In the genomic region with DNA sequence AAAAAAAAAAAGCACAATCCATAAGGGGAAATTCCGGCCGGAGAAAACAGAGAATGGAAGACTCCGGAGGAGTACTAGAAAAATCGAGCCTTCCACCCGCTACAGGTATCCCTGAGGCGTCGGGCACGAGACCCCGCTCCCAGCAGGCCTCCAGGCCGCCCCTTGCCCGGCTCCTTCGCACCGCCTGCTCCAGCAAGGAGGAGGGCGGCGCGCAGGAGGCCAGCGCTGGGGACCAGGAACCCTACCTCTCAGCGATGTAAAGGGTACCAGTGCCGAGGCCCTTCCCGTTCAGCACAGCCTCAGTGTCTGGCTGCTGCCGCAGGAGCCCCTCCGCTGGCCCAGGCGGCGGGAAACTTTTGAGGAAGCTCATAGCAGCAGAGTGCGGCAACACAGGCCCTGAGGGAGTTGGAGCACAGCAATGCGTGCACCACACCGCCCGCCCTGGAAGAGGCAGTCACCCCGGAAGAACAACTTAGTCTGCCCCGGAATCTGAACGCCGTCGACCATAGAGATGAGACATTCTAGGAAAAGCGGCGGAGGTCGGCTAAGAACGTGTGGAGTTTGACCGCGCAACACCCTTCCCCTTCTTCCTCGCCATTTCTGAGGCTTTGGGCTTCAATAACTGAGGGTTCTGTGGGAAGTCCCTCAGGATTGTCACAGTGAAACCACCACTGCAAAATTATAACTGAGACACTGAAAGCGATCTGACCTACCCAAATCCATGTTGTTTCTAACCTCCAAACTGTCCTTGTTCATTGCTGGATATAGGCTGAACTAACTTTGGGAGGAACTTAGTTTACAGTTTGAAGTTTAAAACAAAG, we compare ENCODE assay signal across 1 cellular context.
TF ChIP-seq lines count a peak whose summit lies in the region.

A gene with protein sequence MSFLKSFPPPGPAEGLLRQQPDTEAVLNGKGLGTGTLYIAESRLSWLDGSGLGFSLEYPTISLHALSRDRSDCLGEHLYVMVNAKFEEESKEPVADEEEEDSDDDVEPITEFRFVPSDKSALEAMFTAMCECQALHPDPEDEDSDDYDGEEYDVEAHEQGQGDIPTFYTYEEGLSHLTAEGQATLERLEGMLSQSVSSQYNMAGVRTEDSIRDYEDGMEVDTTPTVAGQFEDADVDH (minus strand): TSS at position 450 of the 821 bp plus-strand sequence. CDS start 80 bp downstream, at position 370.

TF ChIP-seq in K562, 482 proteins besides CTCF, POLR2A, EP300 and RAD21 (continued from another document and continues in another):
- TF ChIP-seq ZNF316 (IDR thresholded peaks at IDR 0.05), result no peak
- TF ChIP-seq, protein P1, sequence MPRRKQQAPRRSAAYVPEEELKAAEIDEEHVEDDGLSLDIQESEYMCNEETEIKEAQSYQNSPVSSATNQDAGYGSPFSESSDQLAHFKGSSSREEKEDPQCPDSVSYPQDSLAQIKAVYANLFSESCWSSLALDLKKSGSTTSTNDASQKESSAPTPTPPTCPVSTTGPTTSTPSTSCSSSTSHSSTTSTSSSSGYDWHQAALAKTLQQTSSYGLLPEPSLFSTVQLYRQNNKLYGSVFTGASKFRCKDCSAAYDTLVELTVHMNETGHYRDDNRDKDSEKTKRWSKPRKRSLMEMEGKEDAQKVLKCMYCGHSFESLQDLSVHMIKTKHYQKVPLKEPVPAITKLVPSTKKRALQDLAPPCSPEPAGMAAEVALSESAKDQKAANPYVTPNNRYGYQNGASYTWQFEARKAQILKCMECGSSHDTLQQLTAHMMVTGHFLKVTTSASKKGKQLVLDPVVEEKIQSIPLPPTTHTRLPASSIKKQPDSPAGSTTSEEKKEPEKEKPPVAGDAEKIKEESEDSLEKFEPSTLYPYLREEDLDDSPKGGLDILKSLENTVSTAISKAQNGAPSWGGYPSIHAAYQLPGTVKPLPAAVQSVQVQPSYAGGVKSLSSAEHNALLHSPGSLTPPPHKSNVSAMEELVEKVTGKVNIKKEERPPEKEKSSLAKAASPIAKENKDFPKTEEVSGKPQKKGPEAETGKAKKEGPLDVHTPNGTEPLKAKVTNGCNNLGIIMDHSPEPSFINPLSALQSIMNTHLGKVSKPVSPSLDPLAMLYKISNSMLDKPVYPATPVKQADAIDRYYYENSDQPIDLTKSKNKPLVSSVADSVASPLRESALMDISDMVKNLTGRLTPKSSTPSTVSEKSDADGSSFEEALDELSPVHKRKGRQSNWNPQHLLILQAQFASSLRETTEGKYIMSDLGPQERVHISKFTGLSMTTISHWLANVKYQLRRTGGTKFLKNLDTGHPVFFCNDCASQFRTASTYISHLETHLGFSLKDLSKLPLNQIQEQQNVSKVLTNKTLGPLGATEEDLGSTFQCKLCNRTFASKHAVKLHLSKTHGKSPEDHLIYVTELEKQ (CRISPR knock-in tag; IDR thresholded peaks at IDR 0.05), result no peak
- TF ChIP-seq, protein P2, sequence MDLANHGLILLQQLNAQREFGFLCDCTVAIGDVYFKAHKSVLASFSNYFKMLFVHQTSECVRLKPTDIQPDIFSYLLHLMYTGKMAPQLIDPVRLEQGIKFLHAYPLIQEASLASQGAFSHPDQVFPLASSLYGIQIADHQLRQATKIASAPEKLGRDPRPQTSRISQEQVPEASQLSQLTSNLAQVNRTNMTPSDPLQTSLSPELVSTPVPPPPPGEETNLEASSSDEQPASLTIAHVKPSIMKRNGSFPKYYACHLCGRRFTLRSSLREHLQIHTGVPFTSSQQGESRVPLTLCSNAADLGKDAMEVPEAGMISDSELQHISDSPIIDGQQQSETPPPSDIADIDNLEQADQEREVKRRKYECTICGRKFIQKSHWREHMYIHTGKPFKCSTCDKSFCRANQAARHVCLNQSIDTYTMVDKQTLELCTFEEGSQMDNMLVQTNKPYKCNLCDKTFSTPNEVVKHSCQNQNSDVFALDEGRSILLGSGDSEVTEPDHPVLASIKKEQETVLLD (IDR thresholded peaks at IDR 0.05), result no peak
- no peak for TF ChIP-seq SMARCC2 (IDR thresholded peaks at IDR 0.05; ENCODE audit: low read depth)
- TF ChIP-seq HDAC2 (IDR thresholded peaks at IDR 0.05), result peak; percentile 75; the same call in 1 of the 2 replicates
- TF ChIP-seq ZFP36 (IDR thresholded peaks at IDR 0.05; ENCODE audit: low read depth, low read length, partially characterized antibody), result no peak
- TF ChIP-seq ZNF134 (CRISPR knock-in tag; conservative IDR thresholded peaks at IDR 0.05), result 0 out of 2 replicates have a peak, but pooled peaks have one; percentile 31
- peak; percentile 27 for TF ChIP-seq CCNT2 (IDR thresholded peaks at IDR 0.05; ENCODE audit: borderline replicate concordance, extremely low read depth, insufficient read length, low read depth, low read length)
- TF ChIP-seq ZNF239 (CRISPR knock-in tag; IDR thresholded peaks at IDR 0.05), result no peak
- peak; percentile 75; the same call in 1 of the 2 replicates for TF ChIP-seq TOE1 (IDR thresholded peaks at IDR 0.05; ENCODE audit: borderline replicate concordance)
- TF ChIP-seq TOE1 (CRISPR knock-in tag; IDR thresholded peaks at IDR 0.05; ENCODE audit: borderline replicate concordance, low read depth), result no peak
- TF ChIP-seq CBFA2T2 (conservative IDR thresholded peaks at IDR 0.05), result no peak
- no peak for TF ChIP-seq NR2F6 (CRISPR knock-in tag; IDR thresholded peaks at IDR 0.05)
- no peak for TF ChIP-seq HDAC8 (tag; IDR thresholded peaks at IDR 0.05)
- TF ChIP-seq, protein P3, sequence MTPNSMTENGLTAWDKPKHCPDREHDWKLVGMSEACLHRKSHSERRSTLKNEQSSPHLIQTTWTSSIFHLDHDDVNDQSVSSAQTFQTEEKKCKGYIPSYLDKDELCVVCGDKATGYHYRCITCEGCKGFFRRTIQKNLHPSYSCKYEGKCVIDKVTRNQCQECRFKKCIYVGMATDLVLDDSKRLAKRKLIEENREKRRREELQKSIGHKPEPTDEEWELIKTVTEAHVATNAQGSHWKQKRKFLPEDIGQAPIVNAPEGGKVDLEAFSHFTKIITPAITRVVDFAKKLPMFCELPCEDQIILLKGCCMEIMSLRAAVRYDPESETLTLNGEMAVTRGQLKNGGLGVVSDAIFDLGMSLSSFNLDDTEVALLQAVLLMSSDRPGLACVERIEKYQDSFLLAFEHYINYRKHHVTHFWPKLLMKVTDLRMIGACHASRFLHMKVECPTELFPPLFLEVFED (CRISPR knock-in tag; conservative IDR thresholded peaks at IDR 0.05), result no peak
- peak; percentile 77; the same call in 1 of the 2 replicates for TF ChIP-seq NFATC3 (IDR thresholded peaks at IDR 0.05)
- TF ChIP-seq SMAD4 (CRISPR knock-in tag; conservative IDR thresholded peaks at IDR 0.05), result peak; percentile 60
- TF ChIP-seq, protein P4, sequence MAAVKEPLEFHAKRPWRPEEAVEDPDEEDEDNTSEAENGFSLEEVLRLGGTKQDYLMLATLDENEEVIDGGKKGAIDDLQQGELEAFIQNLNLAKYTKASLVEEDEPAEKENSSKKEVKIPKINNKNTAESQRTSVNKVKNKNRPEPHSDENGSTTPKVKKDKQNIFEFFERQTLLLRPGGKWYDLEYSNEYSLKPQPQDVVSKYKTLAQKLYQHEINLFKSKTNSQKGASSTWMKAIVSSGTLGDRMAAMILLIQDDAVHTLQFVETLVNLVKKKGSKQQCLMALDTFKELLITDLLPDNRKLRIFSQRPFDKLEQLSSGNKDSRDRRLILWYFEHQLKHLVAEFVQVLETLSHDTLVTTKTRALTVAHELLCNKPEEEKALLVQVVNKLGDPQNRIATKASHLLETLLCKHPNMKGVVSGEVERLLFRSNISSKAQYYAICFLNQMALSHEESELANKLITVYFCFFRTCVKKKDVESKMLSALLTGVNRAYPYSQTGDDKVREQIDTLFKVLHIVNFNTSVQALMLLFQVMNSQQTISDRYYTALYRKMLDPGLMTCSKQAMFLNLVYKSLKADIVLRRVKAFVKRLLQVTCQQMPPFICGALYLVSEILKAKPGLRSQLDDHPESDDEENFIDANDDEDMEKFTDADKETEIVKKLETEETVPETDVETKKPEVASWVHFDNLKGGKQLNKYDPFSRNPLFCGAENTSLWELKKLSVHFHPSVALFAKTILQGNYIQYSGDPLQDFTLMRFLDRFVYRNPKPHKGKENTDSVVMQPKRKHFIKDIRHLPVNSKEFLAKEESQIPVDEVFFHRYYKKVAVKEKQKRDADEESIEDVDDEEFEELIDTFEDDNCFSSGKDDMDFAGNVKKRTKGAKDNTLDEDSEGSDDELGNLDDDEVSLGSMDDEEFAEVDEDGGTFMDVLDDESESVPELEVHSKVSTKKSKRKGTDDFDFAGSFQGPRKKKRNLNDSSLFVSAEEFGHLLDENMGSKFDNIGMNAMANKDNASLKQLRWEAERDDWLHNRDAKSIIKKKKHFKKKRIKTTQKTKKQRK (IDR thresholded peaks at IDR 0.05; ENCODE audit: borderline replicate concordance, low read depth, low read length), result no peak
- 0 out of 2 replicates have a peak, but pooled peaks have one; percentile 25 for TF ChIP-seq LARP7 (IDR thresholded peaks at IDR 0.05)
- TF ChIP-seq, protein P5, sequence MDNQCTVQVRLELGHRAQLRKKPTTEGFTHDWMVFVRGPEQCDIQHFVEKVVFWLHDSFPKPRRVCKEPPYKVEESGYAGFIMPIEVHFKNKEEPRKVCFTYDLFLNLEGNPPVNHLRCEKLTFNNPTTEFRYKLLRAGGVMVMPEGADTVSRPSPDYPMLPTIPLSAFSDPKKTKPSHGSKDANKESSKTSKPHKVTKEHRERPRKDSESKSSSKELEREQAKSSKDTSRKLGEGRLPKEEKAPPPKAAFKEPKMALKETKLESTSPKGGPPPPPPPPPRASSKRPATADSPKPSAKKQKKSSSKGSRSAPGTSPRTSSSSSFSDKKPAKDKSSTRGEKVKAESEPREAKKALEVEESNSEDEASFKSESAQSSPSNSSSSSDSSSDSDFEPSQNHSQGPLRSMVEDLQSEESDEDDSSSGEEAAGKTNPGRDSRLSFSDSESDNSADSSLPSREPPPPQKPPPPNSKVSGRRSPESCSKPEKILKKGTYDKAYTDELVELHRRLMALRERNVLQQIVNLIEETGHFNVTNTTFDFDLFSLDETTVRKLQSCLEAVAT (IDR thresholded peaks at IDR 0.05), result 0 out of 4 replicates have a peak, but pooled peaks have one; percentile 4 to 12
- no peak for TF ChIP-seq CHD4 (IDR thresholded peaks at IDR 0.05; ENCODE audit: insufficient read depth, insufficient replicate concordance, low read depth, low read length, poor library complexity, severe bottlenecking)
- no peak for TF ChIP-seq ZBTB12 (CRISPR knock-in tag; IDR thresholded peaks at IDR 0.05)
- TF ChIP-seq HDAC3 (IDR thresholded peaks at IDR 0.05; ENCODE audit: borderline replicate concordance, partially characterized antibody), result no peak
- TF ChIP-seq DDX20 (tag; IDR thresholded peaks at IDR 0.05; ENCODE audit: low read depth), result no peak
- no peak for TF ChIP-seq DMBX1 (CRISPR knock-in tag; IDR thresholded peaks at IDR 0.05; ENCODE audit: borderline replicate concordance)
- no peak for TF ChIP-seq MXI1 (IDR thresholded peaks at IDR 0.05; ENCODE audit: low read depth, low read length)
- no peak for TF ChIP-seq ELF2 (CRISPR knock-in tag; IDR thresholded peaks at IDR 0.05)
- no peak for TF ChIP-seq NCOA6 (IDR thresholded peaks at IDR 0.05)
- no peak for TF ChIP-seq ZNF24 (IDR thresholded peaks at IDR 0.05)
- TF ChIP-seq SMARCE1 (IDR thresholded peaks at IDR 0.05), result peak; percentile 14; the same call in 1 of the 2 replicates
- no peak for TF ChIP-seq NCOA4 (IDR thresholded peaks at IDR 0.05; ENCODE audit: partially characterized antibody)
- TF ChIP-seq SAP30 (IDR thresholded peaks at IDR 0.05; ENCODE audit: borderline replicate concordance, insufficient read depth, low read depth, low read length, poor library complexity, severe bottlenecking), result peak; percentile 93
- TF ChIP-seq, protein P6, sequence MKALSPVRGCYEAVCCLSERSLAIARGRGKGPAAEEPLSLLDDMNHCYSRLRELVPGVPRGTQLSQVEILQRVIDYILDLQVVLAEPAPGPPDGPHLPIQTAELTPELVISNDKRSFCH (CRISPR knock-in tag; IDR thresholded peaks at IDR 0.05), result no peak
- TF ChIP-seq, protein P6 (tag; IDR thresholded peaks at IDR 0.05), result peak; percentile 45; the same call in 1 of the 2 replicates
- peak; percentile 15; the same call in 1 of the 2 replicates for TF ChIP-seq NFIC (IDR thresholded peaks at IDR 0.05)
- TF ChIP-seq, protein P7, sequence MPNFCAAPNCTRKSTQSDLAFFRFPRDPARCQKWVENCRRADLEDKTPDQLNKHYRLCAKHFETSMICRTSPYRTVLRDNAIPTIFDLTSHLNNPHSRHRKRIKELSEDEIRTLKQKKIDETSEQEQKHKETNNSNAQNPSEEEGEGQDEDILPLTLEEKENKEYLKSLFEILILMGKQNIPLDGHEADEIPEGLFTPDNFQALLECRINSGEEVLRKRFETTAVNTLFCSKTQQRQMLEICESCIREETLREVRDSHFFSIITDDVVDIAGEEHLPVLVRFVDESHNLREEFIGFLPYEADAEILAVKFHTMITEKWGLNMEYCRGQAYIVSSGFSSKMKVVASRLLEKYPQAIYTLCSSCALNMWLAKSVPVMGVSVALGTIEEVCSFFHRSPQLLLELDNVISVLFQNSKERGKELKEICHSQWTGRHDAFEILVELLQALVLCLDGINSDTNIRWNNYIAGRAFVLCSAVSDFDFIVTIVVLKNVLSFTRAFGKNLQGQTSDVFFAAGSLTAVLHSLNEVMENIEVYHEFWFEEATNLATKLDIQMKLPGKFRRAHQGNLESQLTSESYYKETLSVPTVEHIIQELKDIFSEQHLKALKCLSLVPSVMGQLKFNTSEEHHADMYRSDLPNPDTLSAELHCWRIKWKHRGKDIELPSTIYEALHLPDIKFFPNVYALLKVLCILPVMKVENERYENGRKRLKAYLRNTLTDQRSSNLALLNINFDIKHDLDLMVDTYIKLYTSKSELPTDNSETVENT (CRISPR knock-in tag; IDR thresholded peaks at IDR 0.05), result peak; percentile 84
- TF ChIP-seq, protein P8, sequence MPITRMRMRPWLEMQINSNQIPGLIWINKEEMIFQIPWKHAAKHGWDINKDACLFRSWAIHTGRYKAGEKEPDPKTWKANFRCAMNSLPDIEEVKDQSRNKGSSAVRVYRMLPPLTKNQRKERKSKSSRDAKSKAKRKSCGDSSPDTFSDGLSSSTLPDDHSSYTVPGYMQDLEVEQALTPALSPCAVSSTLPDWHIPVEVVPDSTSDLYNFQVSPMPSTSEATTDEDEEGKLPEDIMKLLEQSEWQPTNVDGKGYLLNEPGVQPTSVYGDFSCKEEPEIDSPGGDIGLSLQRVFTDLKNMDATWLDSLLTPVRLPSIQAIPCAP (CRISPR knock-in tag; IDR thresholded peaks at IDR 0.05; ENCODE audit: borderline replicate concordance), result no peak
- no peak for TF ChIP-seq CHD2 (IDR thresholded peaks at IDR 0.05; ENCODE audit: low read depth, low read length)
- no peak for TF ChIP-seq TFAM (CRISPR knock-in tag; conservative IDR thresholded peaks at IDR 0.05)
- TF ChIP-seq CBFB (CRISPR knock-in tag; IDR thresholded peaks at IDR 0.05), result no peak
